ENCODE assay signal across 11 cellular contexts in genomic region chr13:49308104-49308875, GRCh38.
DNase-seq lines count a peak whose midpoint lies in the region; ATAC-seq and TF ChIP-seq lines count a peak whose summit lies in the region.
"Had no signal": no experiment of that assay in that cellular context is flagged by ENCODE, and none has a peak within 500 bp of the region (broad histone marks: within the 10 kb centered on the region; RNA-seq: fewer than 3 reads in every experiment).

No MANE protein-coding gene starts in this region.

- in situ Hi-C loops in astrocyte of the spinal cord (cut with HindIII; ENCODE audit: low sequenced_read_pairs), result no loop called here

- ATAC-seq in left ventricle myocardium superior (peak; percentile 92), GM19395 (IDR thresholded peaks at IDR 0.05; ENCODE audit: unreplicated experiment) (no peak), HG03442 (IDR thresholded peaks at IDR 0.05; ENCODE audit: unreplicated experiment) (no peak), GM21390 (IDR thresholded peaks at IDR 0.05; ENCODE audit: unreplicated experiment) (no peak)

- intact Hi-C loops in left ventricle myocardium superior (cut with micrococcal nuclease), result loop anchor here (10.0 kb wide), 1 partner anchor 127 kb away; no protein-coding TSS in a partner anchor
- intact Hi-C loops in posterior cingulate gyrus (cut with DNase I), result no loop called here

- no peak for TF ChIP-seq CTCF in astrocyte of the spinal cord (IDR thresholded peaks at IDR 0.05; ENCODE audit: low read depth, low read length)

- no peak overlapping the region for H3K4me3 ChIP-seq in astrocyte of the spinal cord (ENCODE audit: low read depth, low read length)

- peak; percentile 47 for DNase-seq in AG08396 (ENCODE audit: low spot score)
- peak; percentile 74 for DNase-seq in astrocyte of the spinal cord (ENCODE audit: low read depth, low spot score)
- peak; percentile 88 for DNase-seq in left ventricle myocardium superior
- peak; percentile 44 to 93 (median 64) for DNase-seq in posterior cingulate gyrus
- no peak for DNase-seq in DMS 273 treated with DMSO at 0.1 percent for 48 hours (lab: John Stamatoyannopoulos, UW)
- DNase-seq: activated effector memory CD4-positive, alpha-beta T cell treated with Interleukin-2 at 50 U/mL for 16 hours; NCI-H1105 treated with DMSO at 0.1 percent for 48 hours; SK-N-SH had no signal
